Comparison of ENCODE assay signal across 17 cellular contexts in the genomic region with DNA sequence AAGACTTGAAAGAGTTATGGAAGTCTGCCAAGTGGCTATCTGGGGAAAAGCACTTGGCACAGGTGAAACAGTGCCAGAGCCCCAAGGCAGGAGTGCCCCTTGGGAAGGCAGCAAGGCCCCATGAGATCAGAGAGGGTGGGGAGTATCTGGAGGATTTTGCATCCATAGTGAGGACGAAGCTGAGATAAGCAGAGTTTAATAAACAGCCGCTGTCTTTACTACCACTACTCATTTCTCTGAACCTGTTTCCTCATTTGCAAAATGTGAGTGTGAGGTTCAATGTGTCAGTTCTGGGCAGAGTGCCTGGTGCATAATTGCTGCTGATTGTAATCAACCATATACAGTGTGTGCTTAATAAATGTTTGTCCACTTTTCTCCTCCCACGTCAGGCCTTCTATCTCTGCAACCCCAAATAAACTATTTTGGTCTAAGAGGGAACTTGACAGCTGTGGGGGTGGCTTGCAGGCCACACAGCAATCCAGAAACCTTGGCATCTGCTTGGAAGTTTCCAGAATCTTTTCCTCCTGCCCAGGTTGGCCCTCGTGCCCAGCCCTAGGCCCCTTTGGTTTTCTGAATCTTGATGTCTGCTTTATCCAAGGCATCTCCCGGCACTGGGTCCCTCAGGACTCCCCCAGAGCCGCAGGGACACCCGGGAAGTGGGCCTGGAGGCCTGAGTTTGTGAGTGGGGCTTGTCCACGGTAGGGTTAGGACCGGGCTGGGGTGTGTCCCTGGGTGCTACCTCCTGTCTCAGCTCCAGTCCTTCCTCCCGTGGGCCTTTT. TPM values are rescaled to one million over a fixed set of nuclear protein-coding genes. Genes with fewer than 3 reads are reported as not detected.
DNase-seq lines count a peak whose midpoint lies in the region; ATAC-seq and TF ChIP-seq lines count a peak whose summit lies in the region.
"Had no signal": no experiment of that assay in that cellular context is flagged by ENCODE, and none has a peak within 500 bp of the region (broad histone marks: within the 10 kb centered on the region; RNA-seq: fewer than 3 reads in every experiment).

No MANE protein-coding gene starts in this region.

- TF ChIP-seq CTCF in body of pancreas (IDR thresholded peaks at IDR 0.05): no peak
- TF ChIP-seq CTCF in nephron progenitor cell (IDR thresholded peaks at IDR 0.05): no peak

- ATAC-seq in body of pancreas: peak; percentile 3
- no peak for ATAC-seq in HG02759 (IDR thresholded peaks at IDR 0.05; ENCODE audit: unreplicated experiment)
- no peak for ATAC-seq in HG02588 (IDR thresholded peaks at IDR 0.05; ENCODE audit: unreplicated experiment)

- intact Hi-C loops in body of pancreas (cut with DNase I): no loop called here

- no peak overlapping the region for H3K4me3 Mint-ChIP-seq in nephron progenitor cell
- H3K4me3 Mint-ChIP-seq: CD8-positive, alpha-beta memory T cell; HFFc6; IgD-negative memory B cell; neural progenitor cell had no signal

- H3K27ac Mint-ChIP-seq in nephron progenitor cell: no peak overlapping the region
- H3K27ac Mint-ChIP-seq: HFFc6, IgD-negative memory B cell, neural progenitor cell had no signal

- H3K9me3 Mint-ChIP-seq in nephron progenitor cell: no peaks in the 10 kb centered on the region
- H3K9me3 Mint-ChIP-seq: CD8-positive, alpha-beta memory T cell; HFFc6; IgD-negative memory B cell; neural progenitor cell had no signal

- DNase-seq in Daoy (ENCODE audit: low read depth) (peak; percentile 25), NCI-H2029 (lab: John Stamatoyannopoulos, UW) (peak; percentile 57), body of pancreas (peak in 3 of 4 donors; percentile 45 to 73 (median 69)), NCI-H345 (lab: John Stamatoyannopoulos, UW) (no peak), nephron progenitor cell (no peak)
- DNase-seq: activated CD4-positive, alpha-beta T cell treated with anti-CD3 and anti-CD28 coated beads, Interleukin-2, amount 50 U/mL, for 4 hours; activated effector memory CD4-positive, alpha-beta T cell treated with anti-CD3 and anti-CD28 coated beads, Interleukin-2, amount 50 U/mL, for 16 hours; CD8-positive, alpha-beta memory T cell; HFFc6; NCI-H1930; spleen had no signal

- H3K4me1 ChIP-seq in body of pancreas (peaks cover 51% of the 10 kb centered on the region), mucosa of rectum (ENCODE audit: control insufficient read depth in 2 of 2, insufficient read depth in 2 of 2, low read length in 2 of 2) (peaks cover 21 to 27% of the 10 kb centered on the region in 2 donors)

- whole genome bisulfite sequencing in body of pancreas, 2 donors: 36 to 58% methylated on average over 6 to 10 of the region's 10 CpGs

- no peaks in the 10 kb centered on the region for H3K27me3 ChIP-seq in body of pancreas
- no peaks in the 10 kb centered on the region for H3K27me3 ChIP-seq in mucosa of rectum (ENCODE audit: control insufficient read depth in 2 of 2, insufficient read depth in 2 of 2, low read length in 2 of 2)
- H3K27me3 ChIP-seq: neural progenitor cell, spleen had no signal

- H3K9me3 ChIP-seq in body of pancreas (no peaks in the 10 kb centered on the region), mucosa of rectum (ENCODE audit: control insufficient read depth in 2 of 2, low read length in 2 of 2) (no peaks in the 10 kb centered on the region)
- H3K9me3 ChIP-seq: spleen, thoracic aorta had no signal

- TF ChIP-seq POLR2A in body of pancreas (IDR thresholded peaks at IDR 0.05): no peak

- H3K4me3 ChIP-seq in body of pancreas (no peak overlapping the region), mucosa of rectum (ENCODE audit: low read length in 2 of 2) (no peak overlapping the region)
- H3K4me3 ChIP-seq: neural progenitor cell, spleen, thoracic aorta had no signal

- H3K36me3 Mint-ChIP-seq in nephron progenitor cell (ENCODE audit: low read depth): peaks cover 4% of the 10 kb centered on the region
- H3K36me3 Mint-ChIP-seq: IgD-negative memory B cell, neural progenitor cell had no signal

- peak overlapping the region in 1 of 2 donors; percentile 11 for H3K9ac ChIP-seq in mucosa of rectum (ENCODE audit: low read depth in 1 of 2, low read length in 2 of 2)
- H3K9ac ChIP-seq: neural progenitor cell had no signal

- peaks cover 24% of the 10 kb centered on the region for H3K4me1 Mint-ChIP-seq in nephron progenitor cell

- H3K27ac ChIP-seq in body of pancreas: peak overlapping the region in 3 of 4 donors; percentile 66 to 73 (median 72)
- H3K27ac ChIP-seq in mucosa of rectum (ENCODE audit: low read depth in 2 of 2, low read length in 2 of 2): peak overlapping the region; percentile 67 to 70
- H3K27ac ChIP-seq: neural progenitor cell, spleen, thoracic aorta had no signal

- H3K27me3 Mint-ChIP-seq in nephron progenitor cell (ENCODE audit: low read depth, poor library complexity): peaks cover 2% of the 10 kb centered on the region
- H3K27me3 Mint-ChIP-seq: CD8-positive, alpha-beta memory T cell; IgD-negative memory B cell had no signal

- no peaks in the 10 kb centered on the region for H3K36me3 ChIP-seq in body of pancreas (replicated peaks in 1 of 2; ENCODE audit: insufficient read depth in 1 of 2, low read depth in 2 of 2)
- no peaks in the 10 kb centered on the region for H3K36me3 ChIP-seq in mucosa of rectum (ENCODE audit: control insufficient read depth in 2 of 2, insufficient read depth in 2 of 2, low read length in 2 of 2)
- H3K36me3 ChIP-seq: neural progenitor cell had no signal

RNA-seq across cellular contexts. Expression of gene ABCB9, which starts 4.5 kb away (rescaled TPM):
- total RNA-seq in Daoy (2014; rRNA removed; shearing (Covaris generic)): 6.4 and 12.4 TPM in 2 replicates
- total RNA-seq in body of pancreas: 1 to 10 TPM; 5.2 to 7.9 TPM

RNA-seq across cellular contexts. Expression of gene OGFOD2, which starts 13.3 kb away (rescaled TPM):
- 19.1 and 34.3 TPM in 2 replicates for total RNA-seq in Daoy (2014; rRNA removed; shearing (Covaris generic))
- 10 to 100 TPM in 1 of 2 donors, 1 to 10 TPM in 1; 8.6 to 25.4 TPM for total RNA-seq in body of pancreas

RNA-seq across cellular contexts. Expression of gene ARL6IP4, which starts 18.7 kb away (rescaled TPM):
- total RNA-seq in Daoy (2014; rRNA removed; shearing (Covaris generic)): 252 and 278 TPM in 2 replicates
- 100 to 1,000 TPM; 215 to 237 TPM for total RNA-seq in body of pancreas

Comparison
In these comparisons a context has a peak if more than half of its experiments do, and no peak if none do; other contexts are left out.
1. DNase-seq: peak in Daoy (single experiment), NCI-H2029 (single experiment) and body of pancreas (3 of 4); none in NCI-H345 (single experiment) and nephron progenitor cell (single experiment).